Comparison of ENCODE assay signal across 19 cellular contexts in genomic region chr18:13415736-13416135, GRCh38.
DNase-seq lines count a peak whose midpoint lies in the region; ATAC-seq, FAIRE-seq and TF ChIP-seq lines count a peak whose summit lies in the region.
"Had no signal": no experiment of that assay in that cellular context is flagged by ENCODE, and none has a peak within 500 bp of the region (broad histone marks: within the 10 kb centered on the region; RNA-seq: fewer than 3 reads in every experiment).

No MANE protein-coding gene starts in this region.

- H4K5ac ChIP-seq in H1 (ENCODE audit: insufficient read length, low read depth, low read length): no peak overlapping the region

- TF ChIP-seq CTCF in DND-41 (IDR thresholded peaks at IDR 0.05; ENCODE audit: borderline replicate concordance, extremely low read depth, low read length, poor library complexity, severe bottlenecking): no peak
- TF ChIP-seq CTCF in H1 (IDR thresholded peaks at IDR 0.05; ENCODE audit: control extremely low read depth in 1 of 3, insufficient read depth in 1 of 3, low read depth in 1 of 3, low read length in 3 of 3): no peak
- no peak for TF ChIP-seq CTCF in dorsolateral prefrontal cortex (IDR thresholded peaks at IDR 0.05 in 54 of 56, conservative IDR thresholded peaks at IDR 0.05 in 2 of 56; ENCODE audit: low read depth in 1 of 56, partially characterized antibody in 56 of 56)
- no peak for TF ChIP-seq CTCF in GM13977 (IDR thresholded peaks at IDR 0.05; ENCODE audit: extremely low read depth, insufficient read depth, missing control alignments)

- intact Hi-C loops in naive thymus-derived CD4-positive, alpha-beta T cell (cut with micrococcal nuclease): no loop called here
- intact Hi-C loops in dorsolateral prefrontal cortex (cut with DNase I): no loop called here

- H3K27ac Mint-ChIP-seq in naive thymus-derived CD4-positive, alpha-beta T cell: peak overlapping the region in 1 of 9 donors; percentile 51
- H3K27ac Mint-ChIP-seq: CD4-positive, alpha-beta T cell had no signal

- H3K18ac ChIP-seq in H1 (ENCODE audit: extremely low read depth, low read length): no peak overlapping the region

- H3K4me1 ChIP-seq in BLaER1 (peaks cover 57% of the 10 kb centered on the region), DND-41 (ENCODE audit: insufficient read depth, low read length) (peaks cover 15% of the 10 kb centered on the region), H1 (replicated peaks in 1 of 4; ENCODE audit: control insufficient read depth in 3 of 4, insufficient read depth in 4 of 4, low read length in 3 of 4) (0 out of 7 replicates have a peak, but pooled peaks cover 0 to 2% (median 0%) of the 10 kb centered on the region in 4 experiments)
- peaks cover 0 to 2% of the 10 kb centered on the region in 2 donors for H3K4me1 ChIP-seq in naive thymus-derived CD4-positive, alpha-beta T cell (ENCODE audit: control insufficient read depth in 2 of 2, insufficient read depth in 2 of 2, low read length in 2 of 2)
- H3K4me1 ChIP-seq: SJCRH30 had no signal

- no peak overlapping the region for H4K91ac ChIP-seq in H1 (replicated peaks; ENCODE audit: insufficient read length, low read length)

- H3K79me2 ChIP-seq in DND-41 (ENCODE audit: insufficient read depth, low read length) (0 out of 2 replicates have a peak, but pooled peaks cover 2% of the 10 kb centered on the region), H1 (ENCODE audit: control insufficient read depth in 1 of 2, insufficient read depth in 2 of 2, low read length in 2 of 2) (no peaks in the 10 kb centered on the region)

- peaks cover 12 to 27% (median 17%) of the 10 kb centered on the region in 7 donors for H3K4me1 Mint-ChIP-seq in naive thymus-derived CD4-positive, alpha-beta T cell

- H3K9me3 ChIP-seq in BLaER1 (peaks cover 15% of the 10 kb centered on the region), DND-41 (ENCODE audit: insufficient read depth, low read length, severe bottlenecking) (peaks cover 3% of the 10 kb centered on the region), H1 (ENCODE audit: insufficient read depth in 2 of 2, low read depth in 1 of 2, low read length in 1 of 2) (0 out of 4 replicates have a peak, but pooled peaks cover 0 to 3% of the 10 kb centered on the region in 2 experiments)
- peaks cover 0 to 6% (median 0%) of the 10 kb centered on the region in 3 experiments for H3K9me3 ChIP-seq in naive thymus-derived CD4-positive, alpha-beta T cell (ENCODE audit: control insufficient read depth in 2 of 3, low read length in 3 of 3)
- H3K9me3 ChIP-seq: SJCRH30 had no signal

- no peak for TF ChIP-seq RAD21 in H1 (IDR thresholded peaks at IDR 0.05 in 1 of 2, conservative IDR thresholded peaks at IDR 0.05 in 1 of 2; ENCODE audit: low read depth in 2 of 2, low read length in 2 of 2)

- no peak for TF ChIP-seq EP300 in H1 (IDR thresholded peaks at IDR 0.05; ENCODE audit: borderline replicate concordance in 1 of 2, low read depth in 2 of 2, low read length in 2 of 2)

- no peak overlapping the region for H2BK20ac ChIP-seq in H1 (ENCODE audit: low read length)

- H4K8ac ChIP-seq in H1 (ENCODE audit: extremely low read depth, insufficient read depth, low read length): no peak overlapping the region

- DNase-seq in DND-41: no peak
- DNase-seq in H1 (ENCODE audit: low read depth in 1 of 2, low spot score in 2 of 2): no peak
- no peak for DNase-seq in naive thymus-derived CD4-positive, alpha-beta T cell
- DNase-seq in NCI-H524 (lab: John Stamatoyannopoulos, UW): no peak
- DNase-seq in dorsolateral prefrontal cortex: no peak
- no peak for DNase-seq in GM13977 (ENCODE audit: low spot score)
- no peak for DNase-seq in T-helper 9 cell
- DNase-seq: ACHN; CD4-positive, alpha-beta T cell; DMS79; GOT3; NCI-H1436; NCI-H2029; NCI-H774; RPMI8226; SJCRH30 had no signal

- H3K4me3 ChIP-seq in BLaER1 (no peak overlapping the region; the same call in 1 of the 2 replicates), DND-41 (ENCODE audit: low read depth in 1 of 2, low read length in 2 of 2) (no peak overlapping the region), H1 (ENCODE audit: extremely low read depth in 1 of 4, insufficient read depth in 2 of 4, low read depth in 3 of 4, low read length in 4 of 4) (no peak overlapping the region), dorsolateral prefrontal cortex (no peak overlapping the region)
- no peak overlapping the region for H3K4me3 ChIP-seq in naive thymus-derived CD4-positive, alpha-beta T cell (ENCODE audit: low read length)
- H3K4me3 ChIP-seq: SJCRH30 had no signal

- H3K36me3 ChIP-seq in BLaER1 (peaks cover 68% of the 10 kb centered on the region), DND-41 (ENCODE audit: insufficient read depth, low read length) (peaks cover 4% of the 10 kb centered on the region; the same call in 1 of the 2 replicates), H1 (ENCODE audit: control insufficient read depth in 2 of 4, insufficient read depth in 4 of 4, low read length in 3 of 4) (no peaks in the 10 kb centered on the region)
- H3K36me3 ChIP-seq in naive thymus-derived CD4-positive, alpha-beta T cell (ENCODE audit: control insufficient read depth in 2 of 3, insufficient read depth in 3 of 3, low read length in 3 of 3): no peaks in the 10 kb centered on the region
- H3K36me3 ChIP-seq: SJCRH30 had no signal

- no peak overlapping the region for H2BK15ac ChIP-seq in H1 (ENCODE audit: low read length)

- H3K9me3 Mint-ChIP-seq in naive thymus-derived CD4-positive, alpha-beta T cell: peaks cover 0 to 15% (median 5%) of the 10 kb centered on the region in 11 donors

- CTCF ChIA-PET in H1 (lab: Charles Lee; ENCODE audit: partially characterized antibody): interaction anchor here (0.6 kb wide), 2 partner anchors 42 to 121 kb away, joined by 3 read pairs; no protein-coding TSS in a partner anchor
- CTCF ChIA-PET in naive thymus-derived CD4-positive, alpha-beta T cell (lab: Charles Lee): interaction anchor here (1.0 kb wide), 1 partner anchor 200 kb away, joined by 3 read pairs; no protein-coding TSS in a partner anchor

- no peak for ATAC-seq in DND-41 (ENCODE audit: insufficient read depth, low read depth)
- ATAC-seq in naive thymus-derived CD4-positive, alpha-beta T cell: peak; percentile 30

- WGBS in H1 (ENCODE audit: extremely low coverage in 1 of 2, insufficient coverage in 1 of 2, insufficient read length in 1 of 2, insufficient replicate concordance in 2 of 2, low coverage in 1 of 2, low lambda C conversion rate in 2 of 2, missing lambda C conversion rate in 1 of 2), 2 experiments: 95% methylated on average over 9 of the region's 12 CpGs; no CpG with 5 or more reads in 1 of the 2 experiments

- H2BK5ac ChIP-seq in H1 (ENCODE audit: low read depth, low read length): no peak overlapping the region

- H3K4me2 ChIP-seq in BLaER1 (peak overlapping the region; percentile 81), DND-41 (ENCODE audit: insufficient read depth, low read length) (no peak overlapping the region), H1 (ENCODE audit: insufficient read depth in 1 of 2, low read depth in 2 of 2, low read length in 2 of 2) (no peak overlapping the region)

- TF ChIP-seq POLR2A in H1 (IDR thresholded peaks at IDR 0.05; ENCODE audit: control extremely low read depth in 1 of 2, low read depth in 2 of 2, low read length in 2 of 2): no peak

- H3K4me3 Mint-ChIP-seq in naive thymus-derived CD4-positive, alpha-beta T cell: peak overlapping the region in 2 of 10 donors; percentile 14 to 54
- H3K4me3 Mint-ChIP-seq: CD4-positive, alpha-beta T cell had no signal

- H2AK5ac ChIP-seq in H1 (ENCODE audit: low read depth, low read length): peak overlapping the region; percentile 65; the same call in 1 of the 2 replicates

- POLR2A ChIA-PET in H1 (lab: Charles Lee; ENCODE audit: partially characterized antibody): no interaction called here
- POLR2A ChIA-PET in naive thymus-derived CD4-positive, alpha-beta T cell (lab: Charles Lee): no interaction called here

- no peak overlapping the region for H3K23ac ChIP-seq in H1 (ENCODE audit: insufficient read length)

- no peak overlapping the region for H3K4ac ChIP-seq in H1 (replicated peaks; ENCODE audit: insufficient read length, low read depth, low read length)

- H3K23me2 ChIP-seq in H1 (ENCODE audit: low read depth, low read length): no peaks in the 10 kb centered on the region; the same call in 1 of the 2 replicates

- H2BK12ac ChIP-seq in H1 (ENCODE audit: low read depth, low read length): no peak overlapping the region

- H3K27me3 Mint-ChIP-seq in naive thymus-derived CD4-positive, alpha-beta T cell: no peaks in the 10 kb centered on the region
- H3K27me3 Mint-ChIP-seq: CD4-positive, alpha-beta T cell had no signal

- H3K56ac ChIP-seq in H1 (replicated peaks; ENCODE audit: insufficient read length, low read depth, low read length): no peak overlapping the region

- peaks cover 5 to 23% (median 19%) of the 10 kb centered on the region in 5 donors for H3K36me3 Mint-ChIP-seq in naive thymus-derived CD4-positive, alpha-beta T cell

- H3K27ac ChIP-seq in BLaER1 (peak overlapping the region; percentile 27; the same call in 1 of the 2 replicates), DND-41 (ENCODE audit: low read length) (peak overlapping the region; percentile 29; the same call in 1 of the 2 replicates), H1 (ENCODE audit: low read depth, low read length) (no peak overlapping the region), dorsolateral prefrontal cortex (no peak overlapping the region)
- no peak overlapping the region for H3K27ac ChIP-seq in naive thymus-derived CD4-positive, alpha-beta T cell (ENCODE audit: low read depth, low read length)
- H3K27ac ChIP-seq: SJCRH30 had no signal

- FAIRE-seq in H1 (lab: Jason Lieb, UNC): no peak
- FAIRE-seq: G401.6, GM12891 had no signal

- in situ Hi-C loops in GM13977 (cut with MboI; ENCODE audit: low pct_unique_long_range_greater_than_20kb, low sequenced_read_pairs, unreplicated experiment): no loop called here

- no peak overlapping the region for H2BK120ac ChIP-seq in H1 (replicated peaks; ENCODE audit: low read depth, low read length)

- H3K14ac ChIP-seq in H1 (ENCODE audit: insufficient read length): no peak overlapping the region

- H4K20me1 ChIP-seq in BLaER1 (peaks cover 70% of the 10 kb centered on the region), DND-41 (ENCODE audit: insufficient read depth, low read length) (no peaks in the 10 kb centered on the region; the same call in 1 of the 2 replicates), H1 (replicated peaks in 1 of 2; ENCODE audit: control insufficient read depth in 1 of 2, insufficient read depth in 2 of 2, low read length in 2 of 2) (no peaks in the 10 kb centered on the region)

- no peak overlapping the region for H3K9ac ChIP-seq in BLaER1
- H3K9ac ChIP-seq in DND-41 (ENCODE audit: low read depth, low read length): no peak overlapping the region
- no peak overlapping the region for H3K9ac ChIP-seq in H1 (replicated peaks in 1 of 4; ENCODE audit: extremely low read depth in 1 of 4, low read depth in 3 of 4, low read length in 3 of 4)

- H2AFZ ChIP-seq in DND-41 (ENCODE audit: low read depth, low read length) (no peak overlapping the region), H1 (ENCODE audit: low read length) (no peak overlapping the region)

- H3K27me3 ChIP-seq in BLaER1 (no peaks in the 10 kb centered on the region), DND-41 (ENCODE audit: insufficient read depth, low read length, poor library complexity) (no peaks in the 10 kb centered on the region), H1 (replicated peaks in 1 of 4; ENCODE audit: control insufficient read depth in 3 of 4, extremely low read depth in 1 of 4, insufficient read depth in 3 of 4, low read length in 3 of 4) (no peaks in the 10 kb centered on the region), dorsolateral prefrontal cortex (no peaks in the 10 kb centered on the region)
- H3K27me3 ChIP-seq in naive thymus-derived CD4-positive, alpha-beta T cell (ENCODE audit: control insufficient read depth in 2 of 2, insufficient read depth in 2 of 2, low read length in 2 of 2): no peaks in the 10 kb centered on the region
- H3K27me3 ChIP-seq: SJCRH30 had no signal

- H3K79me1 ChIP-seq in H1 (ENCODE audit: low read depth, low read length): no peaks in the 10 kb centered on the region

Comparison
In these comparisons a context has a peak if more than half of its experiments do, and no peak if none do; other contexts are left out.
1. H3K27ac ChIP-seq: peak in BLaER1 (single experiment) and DND-41 (single experiment); none in H1 (single experiment), naive thymus-derived CD4-positive, alpha-beta T cell (single experiment) and dorsolateral prefrontal cortex (0 of 59).